ENCODE assay signal across 1 cellular context in the genomic region with DNA sequence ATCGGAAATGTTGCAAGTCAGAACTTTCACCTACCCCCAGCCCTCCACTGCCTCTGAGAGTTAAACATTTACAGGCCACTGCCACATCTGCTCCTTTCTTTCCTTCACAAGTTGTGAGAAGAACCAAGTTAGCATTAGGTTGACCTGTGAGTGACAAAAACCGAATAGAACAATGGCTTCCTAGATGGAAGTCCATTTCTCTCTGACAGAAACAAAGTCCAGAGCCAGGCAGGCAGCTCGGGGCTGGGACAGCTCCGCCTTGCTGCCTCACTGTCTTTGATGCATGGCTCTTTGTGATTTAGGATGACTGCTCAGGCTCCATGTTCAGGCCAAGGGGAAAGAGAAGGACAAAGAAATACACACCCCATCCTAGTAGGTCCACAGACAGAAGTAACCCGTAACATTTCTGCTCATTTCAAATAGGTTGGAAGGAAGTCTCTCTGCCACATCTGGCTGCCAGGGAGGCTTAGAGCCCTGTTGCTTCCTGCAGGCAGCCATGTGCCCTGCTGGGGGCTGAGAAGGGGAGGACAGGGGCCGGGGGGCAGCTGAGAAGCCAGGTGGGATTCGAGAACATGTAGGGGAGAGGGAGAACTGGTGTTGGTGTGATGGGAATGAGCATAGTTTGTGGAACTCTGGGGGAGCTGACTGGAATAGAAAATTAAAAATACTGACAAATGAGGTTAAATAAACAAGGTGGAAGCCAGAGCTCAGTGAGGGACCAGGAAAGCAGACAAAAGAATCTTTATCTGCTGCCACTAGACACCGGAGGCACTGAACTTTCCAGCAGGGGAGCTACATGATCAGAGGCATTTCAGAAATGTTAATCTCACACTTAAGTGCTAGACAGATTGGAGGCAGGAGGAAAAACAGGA.
TF ChIP-seq lines count a peak whose summit lies in the region.

No MANE protein-coding gene starts in this region.

TF ChIP-seq in GM12878, 131 proteins besides CTCF, POLR2A, EP300 and RAD21 (continued from another document):
- TF ChIP-seq, protein P1, sequence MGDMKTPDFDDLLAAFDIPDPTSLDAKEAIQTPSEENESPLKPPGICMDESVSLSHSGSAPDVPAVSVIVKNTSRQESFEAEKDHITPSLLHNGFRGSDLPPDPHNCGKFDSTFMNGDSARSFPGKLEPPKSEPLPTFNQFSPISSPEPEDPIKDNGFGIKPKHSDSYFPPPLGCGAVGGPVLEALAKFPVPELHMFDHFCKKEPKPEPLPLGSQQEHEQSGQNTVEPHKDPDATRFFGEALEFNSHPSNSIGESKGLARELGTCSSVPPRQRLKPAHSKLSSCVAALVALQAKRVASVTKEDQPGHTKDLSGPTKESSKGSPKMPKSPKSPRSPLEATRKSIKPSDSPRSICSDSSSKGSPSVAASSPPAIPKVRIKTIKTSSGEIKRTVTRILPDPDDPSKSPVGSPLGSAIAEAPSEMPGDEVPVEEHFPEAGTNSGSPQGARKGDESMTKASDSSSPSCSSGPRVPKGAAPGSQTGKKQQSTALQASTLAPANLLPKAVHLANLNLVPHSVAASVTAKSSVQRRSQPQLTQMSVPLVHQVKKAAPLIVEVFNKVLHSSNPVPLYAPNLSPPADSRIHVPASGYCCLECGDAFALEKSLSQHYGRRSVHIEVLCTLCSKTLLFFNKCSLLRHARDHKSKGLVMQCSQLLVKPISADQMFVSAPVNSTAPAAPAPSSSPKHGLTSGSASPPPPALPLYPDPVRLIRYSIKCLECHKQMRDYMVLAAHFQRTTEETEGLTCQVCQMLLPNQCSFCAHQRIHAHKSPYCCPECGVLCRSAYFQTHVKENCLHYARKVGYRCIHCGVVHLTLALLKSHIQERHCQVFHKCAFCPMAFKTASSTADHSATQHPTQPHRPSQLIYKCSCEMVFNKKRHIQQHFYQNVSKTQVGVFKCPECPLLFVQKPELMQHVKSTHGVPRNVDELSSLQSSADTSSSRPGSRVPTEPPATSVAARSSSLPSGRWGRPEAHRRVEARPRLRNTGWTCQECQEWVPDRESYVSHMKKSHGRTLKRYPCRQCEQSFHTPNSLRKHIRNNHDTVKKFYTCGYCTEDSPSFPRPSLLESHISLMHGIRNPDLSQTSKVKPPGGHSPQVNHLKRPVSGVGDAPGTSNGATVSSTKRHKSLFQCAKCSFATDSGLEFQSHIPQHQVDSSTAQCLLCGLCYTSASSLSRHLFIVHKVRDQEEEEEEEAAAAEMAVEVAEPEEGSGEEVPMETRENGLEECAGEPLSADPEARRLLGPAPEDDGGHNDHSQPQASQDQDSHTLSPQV (IDR thresholded peaks at IDR 0.05), result peak; percentile 76; the same call in 1 of the 2 replicates
- TF ChIP-seq HDGF (IDR thresholded peaks at IDR 0.05), result peak; percentile 43; the same call in 1 of the 2 replicates
- TF ChIP-seq MTA2 (IDR thresholded peaks at IDR 0.05; ENCODE audit: low read depth), result peak; percentile 67
- TF ChIP-seq YY1 (IDR thresholded peaks at IDR 0.05; ENCODE audit: low read depth, low read length), result 0 out of 2 replicates have a peak, but pooled peaks have one; percentile 37
- peak; percentile 25 to 45; a peak in 1 of 4 replicates for TF ChIP-seq BHLHE40 (IDR thresholded peaks at IDR 0.05; ENCODE audit: borderline replicate concordance in 1 of 2, low read depth in 2 of 2, low read length in 1 of 2)
- TF ChIP-seq, protein P2, sequence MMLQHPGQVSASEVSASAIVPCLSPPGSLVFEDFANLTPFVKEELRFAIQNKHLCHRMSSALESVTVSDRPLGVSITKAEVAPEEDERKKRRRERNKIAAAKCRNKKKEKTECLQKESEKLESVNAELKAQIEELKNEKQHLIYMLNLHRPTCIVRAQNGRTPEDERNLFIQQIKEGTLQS (IDR thresholded peaks at IDR 0.05; ENCODE audit: borderline replicate concordance, extremely low read depth, low read depth, low read length), result no peak
- TF ChIP-seq, protein P3, sequence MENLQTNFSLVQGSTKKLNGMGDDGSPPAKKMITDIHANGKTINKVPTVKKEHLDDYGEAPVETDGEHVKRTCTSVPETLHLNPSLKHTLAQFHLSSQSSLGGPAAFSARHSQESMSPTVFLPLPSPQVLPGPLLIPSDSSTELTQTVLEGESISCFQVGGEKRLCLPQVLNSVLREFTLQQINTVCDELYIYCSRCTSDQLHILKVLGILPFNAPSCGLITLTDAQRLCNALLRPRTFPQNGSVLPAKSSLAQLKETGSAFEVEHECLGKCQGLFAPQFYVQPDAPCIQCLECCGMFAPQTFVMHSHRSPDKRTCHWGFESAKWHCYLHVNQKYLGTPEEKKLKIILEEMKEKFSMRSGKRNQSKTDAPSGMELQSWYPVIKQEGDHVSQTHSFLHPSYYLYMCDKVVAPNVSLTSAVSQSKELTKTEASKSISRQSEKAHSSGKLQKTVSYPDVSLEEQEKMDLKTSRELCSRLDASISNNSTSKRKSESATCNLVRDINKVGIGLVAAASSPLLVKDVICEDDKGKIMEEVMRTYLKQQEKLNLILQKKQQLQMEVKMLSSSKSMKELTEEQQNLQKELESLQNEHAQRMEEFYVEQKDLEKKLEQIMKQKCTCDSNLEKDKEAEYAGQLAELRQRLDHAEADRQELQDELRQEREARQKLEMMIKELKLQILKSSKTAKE (IDR thresholded peaks at IDR 0.05; ENCODE audit: low read depth, poor library complexity, severe bottlenecking), result peak; percentile 48
- TF ChIP-seq ZNF384 (IDR thresholded peaks at IDR 0.05; ENCODE audit: borderline replicate concordance, low read depth, low read length), result no peak
TF ChIP-seq in GM12878: peak in this region for 15.
